16 cellular contexts compared by ENCODE assay signal in the genomic region with DNA sequence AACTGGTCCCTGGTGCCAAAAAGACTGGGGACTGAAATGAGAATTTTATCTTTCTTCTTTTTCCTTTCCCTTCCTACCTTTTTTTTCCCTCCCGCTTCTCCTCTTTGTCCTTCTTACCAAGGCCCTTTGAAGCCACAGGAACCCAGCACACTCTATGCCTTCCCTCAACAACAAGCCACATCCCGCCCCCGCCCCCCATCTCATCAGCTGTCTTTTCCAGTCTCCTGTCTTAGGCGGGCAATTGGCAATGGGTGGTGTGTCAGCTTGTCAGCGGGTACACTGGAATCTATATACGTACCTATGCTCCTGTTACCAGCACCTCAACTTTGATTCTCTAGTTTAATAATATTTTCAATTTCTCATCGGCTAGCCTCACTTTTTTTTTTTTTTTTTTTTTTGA. TPM values are rescaled to one million over a fixed set of nuclear protein-coding genes. Genes with fewer than 3 reads are reported as not detected.
DNase-seq lines count a peak whose midpoint lies in the region; ATAC-seq and TF ChIP-seq lines count a peak whose summit lies in the region.
"Had no signal": no experiment of that assay in that cellular context is flagged by ENCODE, and none has a peak within 500 bp of the region (broad histone marks: within the 10 kb centered on the region; RNA-seq: fewer than 3 reads in every experiment).

No MANE protein-coding gene starts in this region.

- H3K27ac ChIP-seq in VCaP (peak overlapping the region; percentile 60; the same call in 1 of the 2 replicates), ovary (no peak overlapping the region)

- no peaks in the 10 kb centered on the region for H3K27me3 ChIP-seq in ovary
- H3K27me3 ChIP-seq: body of pancreas, dorsolateral prefrontal cortex, esophagus squamous epithelium, heart left ventricle had no signal

- TF ChIP-seq POLR2A in ovary (IDR thresholded peaks at IDR 0.05) = no peak

- WGBS in ovary, 3 donors = 93 to 95% (median 94%) methylated on average over 7 of the region's 7 CpGs

- no peak overlapping the region for H3K4me3 ChIP-seq in ovary
- H3K4me3 ChIP-seq: body of pancreas, dorsolateral prefrontal cortex, esophagus squamous epithelium, heart left ventricle had no signal

- intact Hi-C loops in ovary (cut with DNase I) = no loop called here

- H3K9me3 ChIP-seq in ovary = no peaks in the 10 kb centered on the region
- H3K9me3 ChIP-seq: body of pancreas, esophagus squamous epithelium, heart left ventricle had no signal

- TF ChIP-seq CTCF in VCaP (conservative IDR thresholded peaks at IDR 0.05) = no peak
- no peak for TF ChIP-seq CTCF in brain (conservative IDR thresholded peaks at IDR 0.05)
- TF ChIP-seq CTCF in ovary (IDR thresholded peaks at IDR 0.05) = no peak

- no peak for ATAC-seq in activated T-cell treated with anti-CD3 and anti-CD28 coated beads, Interleukin-2, amount 50 U/mL, for 4 hours
- ATAC-seq in stimulated activated memory B cell treated with anti-CD40 and anti-IgM and Interleukin-4, amounts not matched to agents 10 μg/mL and 1 μg/mL and 100 μg/mL, for 72 hours = no peak
- ATAC-seq in HG03196 (IDR thresholded peaks at IDR 0.05; ENCODE audit: unreplicated experiment) = no peak
- ATAC-seq: body of pancreas, heart left ventricle, PC-3, WTC11 had no signal

- H3K4me1 Mint-ChIP-seq in activated T-cell treated with anti-CD3 and anti-CD28 coated beads, Interleukin-2, amount 50 U/mL, for 24 hours (ENCODE audit: low read depth) = peaks cover 71% of the 10 kb centered on the region
- peaks cover 65% of the 10 kb centered on the region for H3K4me1 Mint-ChIP-seq in activated T-cell treated with anti-CD3 and anti-CD28 coated beads, Interleukin-2, amount 50 U/mL, for 4 hours (ENCODE audit: low read depth)
- peaks cover 47% of the 10 kb centered on the region for H3K4me1 Mint-ChIP-seq in brain
- H3K4me1 Mint-ChIP-seq in stimulated activated memory B cell treated with anti-CD40 and anti-IgM and Interleukin-4, amounts not matched to agents 10 μg/mL and 1 μg/mL and 100 μg/mL, for 72 hours = peaks cover 56% of the 10 kb centered on the region

- H3K27ac Mint-ChIP-seq in activated T-cell treated with anti-CD3 and anti-CD28 coated beads, Interleukin-2, amount 50 U/mL, for 24 hours = peak overlapping the region; percentile 90
- peak overlapping the region in 4 of 5 experiments; percentile 25 to 86 (median 64) for H3K27ac Mint-ChIP-seq in brain
- peak overlapping the region; percentile 91 for H3K27ac Mint-ChIP-seq in stimulated activated memory B cell treated with anti-CD40 and anti-IgM and Interleukin-4, amounts not matched to agents 10 μg/mL and 1 μg/mL and 100 μg/mL, for 72 hours
- H3K27ac Mint-ChIP-seq: WTC11 had no signal

- H3K36me3 ChIP-seq in ovary = no peaks in the 10 kb centered on the region
- H3K36me3 ChIP-seq: esophagus squamous epithelium, heart left ventricle had no signal

- peak overlapping the region; percentile 41 for H3K4me3 Mint-ChIP-seq in activated T-cell treated with anti-CD3 and anti-CD28 coated beads, Interleukin-2, amount 50 U/mL, for 24 hours
- H3K4me3 Mint-ChIP-seq in activated T-cell treated with anti-CD3 and anti-CD28 coated beads, Interleukin-2, amount 50 U/mL, for 4 hours = no peak overlapping the region
- no peak overlapping the region for H3K4me3 Mint-ChIP-seq in brain
- no peak overlapping the region for H3K4me3 Mint-ChIP-seq in stimulated activated memory B cell treated with anti-CD40 and anti-IgM and Interleukin-4, amounts not matched to agents 10 μg/mL and 1 μg/mL and 100 μg/mL, for 72 hours
- H3K4me3 Mint-ChIP-seq: WTC11 had no signal

- no peaks in the 10 kb centered on the region for H3K9me3 Mint-ChIP-seq in activated T-cell treated with anti-CD3 and anti-CD28 coated beads, Interleukin-2, amount 50 U/mL, for 24 hours
- no peaks in the 10 kb centered on the region for H3K9me3 Mint-ChIP-seq in activated T-cell treated with anti-CD3 and anti-CD28 coated beads, Interleukin-2, amount 50 U/mL, for 4 hours
- H3K9me3 Mint-ChIP-seq in brain = peaks cover 0 to 7% (median 1%) of the 10 kb centered on the region in 5 experiments
- no peaks in the 10 kb centered on the region for H3K9me3 Mint-ChIP-seq in stimulated activated memory B cell treated with anti-CD40 and anti-IgM and Interleukin-4, amounts not matched to agents 10 μg/mL and 1 μg/mL and 100 μg/mL, for 72 hours
- H3K9me3 Mint-ChIP-seq: WTC11 had no signal

- no peaks in the 10 kb centered on the region for H3K27me3 Mint-ChIP-seq in activated T-cell treated with anti-CD3 and anti-CD28 coated beads, Interleukin-2, amount 50 U/mL, for 24 hours
- no peaks in the 10 kb centered on the region for H3K27me3 Mint-ChIP-seq in activated T-cell treated with anti-CD3 and anti-CD28 coated beads, Interleukin-2, amount 50 U/mL, for 4 hours (ENCODE audit: low read depth)
- peaks cover 2% of the 10 kb centered on the region for H3K27me3 Mint-ChIP-seq in brain
- no peaks in the 10 kb centered on the region for H3K27me3 Mint-ChIP-seq in stimulated activated memory B cell treated with anti-CD40 and anti-IgM and Interleukin-4, amounts not matched to agents 10 μg/mL and 1 μg/mL and 100 μg/mL, for 72 hours

- no peak for DNase-seq in activated T-cell treated with anti-CD3 and anti-CD28 coated beads, Interleukin-2, amount 50 U/mL, for 24 hours
- no peak for DNase-seq in activated T-cell treated with anti-CD3 and anti-CD28 coated beads, Interleukin-2, amount 50 U/mL, for 4 hours
- no peak for DNase-seq in ovary
- DNase-seq in COLO668 (lab: John Stamatoyannopoulos, UW; ENCODE audit: unreplicated experiment) = no peak
- DNase-seq: body of pancreas, dorsolateral prefrontal cortex, esophagus squamous epithelium, heart left ventricle, islet precursor cell, NCI-H510A treated with DMSO at 0.1 percent for 48 hours, PC-3 had no signal

- no peak for TF ChIP-seq EP300 in ovary (IDR thresholded peaks at IDR 0.05)

- no peaks in the 10 kb centered on the region for H3K36me3 Mint-ChIP-seq in activated T-cell treated with anti-CD3 and anti-CD28 coated beads, Interleukin-2, amount 50 U/mL, for 24 hours (ENCODE audit: low read depth)
- H3K36me3 Mint-ChIP-seq in activated T-cell treated with anti-CD3 and anti-CD28 coated beads, Interleukin-2, amount 50 U/mL, for 4 hours (ENCODE audit: insufficient read depth) = no peaks in the 10 kb centered on the region
- H3K36me3 Mint-ChIP-seq in brain = peaks cover 2% of the 10 kb centered on the region
- H3K36me3 Mint-ChIP-seq in stimulated activated memory B cell treated with anti-CD40 and anti-IgM and Interleukin-4, amounts not matched to agents 10 μg/mL and 1 μg/mL and 100 μg/mL, for 72 hours = no peaks in the 10 kb centered on the region
- H3K36me3 Mint-ChIP-seq: WTC11 had no signal

- no peaks in the 10 kb centered on the region for H3K4me1 ChIP-seq in ovary (ENCODE audit: insufficient read depth)

RNA-seq across cellular contexts. Expression of a gene that starts 56.3 kb away (rescaled TPM):
- 10 to 100 TPM; 58.0 to 67.7 (median 59.7) TPM for total RNA-seq in activated T-cell treated with anti-CD3 and anti-CD28 coated beads, Interleukin-2, amount 50 U/mL, for 4 hours
- polyA plus RNA-seq in brain (ENCODE audit: insufficient read depth, low read depth, low replicate concordance) (28.2 TPM), ovary (10 to 100 TPM; 43.6 to 73.9 TPM)
- total RNA-seq in ovary = 100 to 1,000 TPM in 4 of 7 donors, 10 to 100 TPM in 3; 83.8 to 146 (median 106) TPM
